Comparison of ENCODE assay signal across 9 cellular contexts in the genomic region with DNA sequence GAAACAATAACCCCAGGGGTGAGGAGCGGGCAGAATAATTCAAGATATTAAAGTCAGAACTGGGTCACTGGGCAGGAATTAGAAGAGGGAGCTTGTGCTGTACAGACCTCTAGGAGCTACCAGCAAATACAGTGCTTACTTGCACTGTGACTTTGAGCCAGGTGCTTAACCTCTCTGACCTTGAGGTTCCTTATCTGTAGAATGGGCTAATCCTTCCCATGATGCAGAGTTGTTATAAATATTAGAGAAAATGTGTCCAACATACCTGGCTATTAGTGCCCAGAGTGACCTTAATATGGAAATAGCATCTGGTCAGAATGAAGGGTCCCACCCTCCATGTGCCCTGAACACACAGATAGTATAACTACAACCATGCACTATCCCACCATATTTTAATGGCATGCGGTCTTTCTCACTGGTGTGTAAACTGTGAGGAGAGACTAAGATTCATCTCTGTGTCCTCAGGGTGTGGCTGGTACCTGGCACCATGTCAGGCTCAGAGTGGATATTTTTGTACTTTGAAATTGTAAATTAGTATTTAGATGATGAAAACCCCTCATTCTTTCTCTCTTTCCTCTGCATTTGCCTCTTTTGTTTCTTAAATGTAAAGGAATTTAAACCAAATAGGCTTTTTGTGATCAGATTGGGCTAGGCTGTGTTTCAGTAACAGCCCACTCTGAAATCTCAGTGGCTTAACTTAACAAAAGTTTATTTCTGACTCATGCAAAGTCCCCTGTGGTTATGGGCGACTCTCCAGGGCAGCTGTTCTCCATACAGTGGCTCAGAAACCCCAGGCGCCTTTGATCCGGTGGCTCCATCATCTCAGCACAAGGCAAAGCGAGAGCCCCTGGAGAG. TPM values are rescaled to one million over a fixed set of nuclear protein-coding genes. Genes with fewer than 3 reads are reported as not detected.
DNase-seq lines count a peak whose midpoint lies in the region; ATAC-seq, FAIRE-seq and TF ChIP-seq lines count a peak whose summit lies in the region.
"Had no signal": no experiment of that assay in that cellular context is flagged by ENCODE, and none has a peak within 500 bp of the region (broad histone marks: within the 10 kb centered on the region; RNA-seq: fewer than 3 reads in every experiment).

No MANE protein-coding gene starts in this region.

- no peak overlapping the region for H3K27ac ChIP-seq in tibial nerve

- peaks cover 12% of the 10 kb centered on the region for H3K27me3 Mint-ChIP-seq in progenitor cell of endocrine pancreas

- TF ChIP-seq POLR2A in tibial nerve (IDR thresholded peaks at IDR 0.05) = no peak

- WGBS in tibial nerve, 2 donors = 52 to 60% methylated on average over 6 of the region's 6 CpGs

- no peak overlapping the region for H3K27ac Mint-ChIP-seq in progenitor cell of endocrine pancreas
- H3K27ac Mint-ChIP-seq: activated CD4-positive, alpha-beta T cell treated with anti-CD3 and anti-CD28 coated beads, Interleukin-2, amount 10 ng/mL, durations not matched to agents 24 days and 14 days had no signal

- H3K36me3 ChIP-seq in tibial nerve = no peaks in the 10 kb centered on the region

- DNase-seq in astrocyte of the cerebellum (ENCODE audit: low read depth) = peak; percentile 92
- peak; percentile 55 for DNase-seq in skeletal muscle cell (ENCODE audit: low read depth)
- DNase-seq in progenitor cell of endocrine pancreas (ENCODE audit: low spot score, unreplicated experiment) = no peak
- no peak for DNase-seq in D721Med (ENCODE audit: insufficient read length, low spot score)
- no peak for DNase-seq in tibial nerve (ENCODE audit: low spot score in 2 of 2)
- DNase-seq: activated CD4-positive, alpha-beta T cell treated with anti-CD3 and anti-CD28 coated beads, Interleukin-2, amount 10 ng/mL, durations not matched to agents 24 days and 14 days; NCI-H1694 treated with DMSO at 0.1 percent for 48 hours had no signal

- in situ Hi-C loops in astrocyte of the cerebellum (cut with HindIII; ENCODE audit: low sequenced_read_pairs) = no loop called here

- H3K36me3 Mint-ChIP-seq in progenitor cell of endocrine pancreas (ENCODE audit: insufficient read depth) = no peaks in the 10 kb centered on the region

- peaks cover 2% of the 10 kb centered on the region for H3K4me1 Mint-ChIP-seq in progenitor cell of endocrine pancreas (ENCODE audit: low read depth)
- H3K4me1 Mint-ChIP-seq: activated CD4-positive, alpha-beta T cell treated with anti-CD3 and anti-CD28 coated beads, Interleukin-2, amount 10 ng/mL, durations not matched to agents 24 days and 14 days had no signal

- H3K4me1 ChIP-seq in tibial nerve = peaks cover 0 to 10% (median 2%) of the 10 kb centered on the region in 4 donors

- TF ChIP-seq EP300 in tibial nerve (IDR thresholded peaks at IDR 0.05) = no peak

- H3K4me3 ChIP-seq in astrocyte of the cerebellum (ENCODE audit: low read depth, low read length) (no peak overlapping the region), skeletal muscle cell (ENCODE audit: low read depth, low read length) (no peak overlapping the region), tibial nerve (no peak overlapping the region)

- TF ChIP-seq CTCF in astrocyte of the cerebellum (IDR thresholded peaks at IDR 0.05; ENCODE audit: low read depth, low read length, missing control alignments) (no peak), progenitor cell of endocrine pancreas (IDR thresholded peaks at IDR 0.05; ENCODE audit: unreplicated experiment) (no peak), D721Med (IDR thresholded peaks at IDR 0.05; ENCODE audit: insufficient read depth, missing control alignments) (no peak), tibial nerve (IDR thresholded peaks at IDR 0.05) (no peak)

- ATAC-seq in GM19351 (IDR thresholded peaks at IDR 0.05; ENCODE audit: unreplicated experiment) (peak; percentile 74), HG03469 (IDR thresholded peaks at IDR 0.05; ENCODE audit: unreplicated experiment) (peak; percentile 54)

- H3K9me3 Mint-ChIP-seq in progenitor cell of endocrine pancreas (ENCODE audit: low read depth) = no peaks in the 10 kb centered on the region
- H3K9me3 Mint-ChIP-seq: activated CD4-positive, alpha-beta T cell treated with anti-CD3 and anti-CD28 coated beads, Interleukin-2, amount 10 ng/mL, durations not matched to agents 24 days and 14 days had no signal

- no peaks in the 10 kb centered on the region for H3K9me3 ChIP-seq in tibial nerve

- no peak for FAIRE-seq in D721Med (lab: Jason Lieb, UNC)

- no peaks in the 10 kb centered on the region for H3K27me3 ChIP-seq in tibial nerve

- no peak overlapping the region for H3K4me3 Mint-ChIP-seq in progenitor cell of endocrine pancreas (ENCODE audit: low read depth)
- H3K4me3 Mint-ChIP-seq: activated CD4-positive, alpha-beta T cell treated with anti-CD3 and anti-CD28 coated beads, Interleukin-2, amount 10 ng/mL, durations not matched to agents 24 days and 14 days had no signal

RNA-seq across cellular contexts. Expression of gene ROR1, which starts 60.0 kb away (rescaled TPM):
- total RNA-seq in progenitor cell of endocrine pancreas (61.3 and 63.8 TPM in 2 replicates), tibial nerve (10 to 100 TPM; 10.5 to 47.7 (median 43.7) TPM)
- total RNA-seq: activated CD4-positive, alpha-beta T cell treated with anti-CD3 and anti-CD28 coated beads, Interleukin-2, amount 10 ng/mL, durations not matched to agents 24 days and 14 days had no signal

Comparison
In these comparisons a context has a peak if more than half of its experiments do, and no peak if none do; other contexts are left out.
1. DNase-seq: peak in astrocyte of the cerebellum (single experiment) and skeletal muscle cell (single experiment); none in progenitor cell of endocrine pancreas (single experiment), D721Med (single experiment) and tibial nerve (0 of 2).